ENCODE assay signal across 8 cellular contexts in genomic region chr17:1229354-1229890, GRCh38. TPM values are rescaled to one million over a fixed set of nuclear protein-coding genes. Genes with fewer than 3 reads are reported as not detected.
DNase-seq lines count a peak whose midpoint lies in the region; TF ChIP-seq lines count a peak whose summit lies in the region.

No MANE protein-coding gene starts in this region.

- intact Hi-C loops in esophagus muscularis mucosa (cut with DNase I) = no loop called here

- H3K9me3 Mint-ChIP-seq in IgD-negative memory B cell = no peaks in the 10 kb centered on the region
- peaks cover 12% of the 10 kb centered on the region for H3K9me3 Mint-ChIP-seq in nephron progenitor cell

- peaks cover 0 to 70% (median 28%) of the 10 kb centered on the region in 4 donors for H3K27me3 ChIP-seq in esophagus muscularis mucosa

- H3K4me3 Mint-ChIP-seq in IgD-negative memory B cell (peak overlapping the region; percentile 82 to 95 (median 92)), nephron progenitor cell (peak overlapping the region; percentile 62)

- no peak for TF ChIP-seq EP300 in esophagus muscularis mucosa (IDR thresholded peaks at IDR 0.05)

- TF ChIP-seq POLR2A in esophagus muscularis mucosa (IDR thresholded peaks at IDR 0.05; ENCODE audit: low read depth) = peak; percentile 34

- H3K4me1 Mint-ChIP-seq in IgD-negative memory B cell (peaks cover 19 to 26% (median 25%) of the 10 kb centered on the region in 3 donors), nephron progenitor cell (peaks cover 35% of the 10 kb centered on the region)

- H3K4me3 ChIP-seq in esophagus muscularis mucosa = peak overlapping the region; percentile 64 to 77 (median 68)

- H3K36me3 Mint-ChIP-seq in IgD-negative memory B cell = peaks cover 2% of the 10 kb centered on the region
- H3K36me3 Mint-ChIP-seq in nephron progenitor cell (ENCODE audit: low read depth) = peaks cover 5% of the 10 kb centered on the region

- H3K27ac Mint-ChIP-seq in IgD-negative memory B cell (peak overlapping the region in 2 of 3 donors; percentile 76 to 88), nephron progenitor cell (no peak overlapping the region)

- H3K4me1 ChIP-seq in esophagus muscularis mucosa = peaks cover 9 to 31% (median 30%) of the 10 kb centered on the region in 4 donors

- H3K36me3 ChIP-seq in esophagus muscularis mucosa = no peaks in the 10 kb centered on the region

- WGBS in esophagus muscularis mucosa = no CpG with 5 or more reads among the region's 72 CpGs

- peaks cover 6% of the 10 kb centered on the region for H3K27me3 Mint-ChIP-seq in IgD-negative memory B cell
- H3K27me3 Mint-ChIP-seq in nephron progenitor cell (ENCODE audit: low read depth, poor library complexity) = peaks cover 77% of the 10 kb centered on the region

- peak; percentile 30 to 48 for DNase-seq in AML-193 (lab: John Stamatoyannopoulos, UW)
- DNase-seq in GM19240 (ENCODE audit: insufficient read length, low spot score) = peak; percentile 76
- peak; percentile 24 to 30 for DNase-seq in activated CD4-positive, alpha-beta T cell treated with anti-CD3 and anti-CD28 coated beads, Interleukin-2, amount 50 U/mL, for 4 hours
- DNase-seq in esophagus muscularis mucosa (ENCODE audit: extremely low spot score) = peak; percentile 94
- DNase-seq in nephron progenitor cell = peak; percentile 50
- peak; percentile 65 for DNase-seq in ureter (ENCODE audit: low spot score)
- DNase-seq in NCI-H526 treated with DMSO at 0.1 percent for 48 hours (lab: John Stamatoyannopoulos, UW) = no peak

- H3K27ac ChIP-seq in esophagus muscularis mucosa (replicated peaks in 1 of 4) = peak overlapping the region; percentile 50 to 71 (median 64)

- TF ChIP-seq CTCF in esophagus muscularis mucosa (IDR thresholded peaks at IDR 0.05) (no peak), nephron progenitor cell (IDR thresholded peaks at IDR 0.05) (no peak)

- no peaks in the 10 kb centered on the region for H3K9me3 ChIP-seq in esophagus muscularis mucosa

RNA-seq across cellular contexts. Expression of gene BHLHA9, which starts 40.8 kb away (rescaled TPM):
- not detected for polyA plus RNA-seq in IgD-negative memory B cell
- total RNA-seq in esophagus muscularis mucosa = not detected
- not detected for total RNA-seq in ureter

RNA-seq across cellular contexts. Expression of gene ABR, which starts 49.6 kb away (rescaled TPM):
- 19.2 TPM for polyA plus RNA-seq in IgD-negative memory B cell
- total RNA-seq in esophagus muscularis mucosa (100 to 1,000 TPM in 3 of 4 donors, 10 to 100 TPM in 1; 98.4 to 142 (median 114) TPM), ureter (207 TPM)

RNA-seq across cellular contexts. Expression of gene TRARG1, which starts 50.0 kb away (rescaled TPM):
- polyA plus RNA-seq in IgD-negative memory B cell = not detected
- total RNA-seq in esophagus muscularis mucosa = under 1 TPM in 3 of 4 donors, not detected in 1; 0.11 to 0.32 (median 0.17) TPM
- total RNA-seq in ureter = not detected
